13 cellular contexts compared by ENCODE assay signal in genomic region chr13:50543767-50544166, GRCh38.
DNase-seq lines count a peak whose midpoint lies in the region; ATAC-seq, FAIRE-seq and TF ChIP-seq lines count a peak whose summit lies in the region.
"Had no signal": no experiment of that assay in that cellular context is flagged by ENCODE, and none has a peak within 500 bp of the region (broad histone marks: within the 10 kb centered on the region; RNA-seq: fewer than 3 reads in every experiment).

No MANE protein-coding gene starts in this region.

- CTCF ChIA-PET in MCF 10A (lab: Yijun Ruan, JAX): no interaction called here

- no peak for FAIRE-seq in urothelium cell line (lab: Jason Lieb, UNC)
- FAIRE-seq: frontal cortex had no signal

- H3K36me3 Mint-ChIP-seq in MCF 10A (ENCODE audit: insufficient read depth, unreplicated experiment): no peaks in the 10 kb centered on the region

- H3K27me3 Mint-ChIP-seq in MCF 10A (ENCODE audit: insufficient read depth, unreplicated experiment): no peaks in the 10 kb centered on the region

- no peaks in the 10 kb centered on the region for H3K4me1 Mint-ChIP-seq in MCF 10A (ENCODE audit: insufficient read depth, unreplicated experiment)

- H3K4me1 ChIP-seq in breast epithelium (no peaks in the 10 kb centered on the region), left lung (no peaks in the 10 kb centered on the region), body of pancreas (no peaks in the 10 kb centered on the region)

- no TSS peak for BruUV-seq in MCF 10A (replicated peaks; lab: Mats Ljungman, UMichigan)

- 49 to 66% methylated on average over 6 of the region's 6 CpGs for WGBS in body of pancreas, 2 donors

- POLR2A ChIA-PET in MCF 10A (lab: Yijun Ruan, JAX): interaction anchor here (0.8 to 0.9 kb wide), 2 partner anchors 457 to 469 kb away, joined by 3 to 4 read pairs; no protein-coding TSS in a partner anchor

- H3K27ac ChIP-seq in breast epithelium: no peak overlapping the region
- no peak overlapping the region for H3K27ac ChIP-seq in left lung
- H3K27ac ChIP-seq in body of pancreas: no peak overlapping the region

- no peak overlapping the region for H3K4me3 Mint-ChIP-seq in MCF 10A (ENCODE audit: unreplicated experiment)
- H3K4me3 Mint-ChIP-seq: activated CD8-positive, alpha-beta T cell treated with anti-CD3 and anti-CD28 coated beads, Interleukin-2, amount 10 ng/mL, durations not matched to agents 7 days and 5 days had no signal

- H3K27ac Mint-ChIP-seq in MCF 10A (ENCODE audit: low read depth, unreplicated experiment): no peak overlapping the region
- H3K27ac Mint-ChIP-seq: activated CD8-positive, alpha-beta T cell treated with anti-CD3 and anti-CD28 coated beads, Interleukin-2, amount 10 ng/mL, durations not matched to agents 7 days and 5 days had no signal

- in situ Hi-C loops in astrocyte of the cerebellum (cut with HindIII; ENCODE audit: low sequenced_read_pairs): no loop called here

- intact Hi-C loops in MCF 10A (cut with micrococcal nuclease): no loop called here
- intact Hi-C loops in breast epithelium (cut with DNase I; ENCODE audit: low total_unique reads): no loop called here
- intact Hi-C loops in left lung (cut with DNase I): no loop called here
- intact Hi-C loops in body of pancreas (cut with DNase I): no loop called here

- H3K36me3 ChIP-seq in breast epithelium (no peaks in the 10 kb centered on the region), left lung (no peaks in the 10 kb centered on the region), body of pancreas (replicated peaks in 1 of 2; ENCODE audit: insufficient read depth in 1 of 2, low read depth in 2 of 2) (no peaks in the 10 kb centered on the region)

- DNase-seq in MCF 10A (ENCODE audit: unreplicated experiment) (peak; percentile 47), breast epithelium (ENCODE audit: low spot score in 2 of 2) (no peak), astrocyte of the cerebellum (ENCODE audit: low read depth) (peak; percentile 80), left lung (no peak), urothelium cell line (ENCODE audit: low spot score) (peak; percentile 23), hepatic stellate cell (ENCODE audit: low spot score) (no peak), body of pancreas (no peak), KG1 (lab: John Stamatoyannopoulos, UW) (no peak)
- DNase-seq: activated CD8-positive, alpha-beta T cell treated with anti-CD3 and anti-CD28 coated beads, Interleukin-2, amount 10 ng/mL, durations not matched to agents 7 days and 5 days; NCI-H774; stimulated activated naive CD8-positive, alpha-beta T cell treated with anti-CD3 and anti-CD28 coated beads, Interleukin-15, Interleukin-2, amounts not matched to agents 100 U/mL and 50 U/mL, for 24 hours; T-helper 1 cell had no signal

- H3K4me3 ChIP-seq in breast epithelium (no peak overlapping the region), astrocyte of the cerebellum (ENCODE audit: low read depth, low read length) (no peak overlapping the region), left lung (no peak overlapping the region), body of pancreas (no peak overlapping the region)

- TF ChIP-seq CTCF in MCF 10A (IDR thresholded peaks at IDR 0.05; ENCODE audit: unreplicated experiment): no peak
- TF ChIP-seq CTCF in breast epithelium (IDR thresholded peaks at IDR 0.05): no peak
- TF ChIP-seq CTCF in astrocyte of the cerebellum (IDR thresholded peaks at IDR 0.05; ENCODE audit: low read depth, low read length, missing control alignments): no peak
- no peak for TF ChIP-seq CTCF in left lung (IDR thresholded peaks at IDR 0.05)
- TF ChIP-seq CTCF in body of pancreas (IDR thresholded peaks at IDR 0.05): no peak

- ATAC-seq in left lung: peak; percentile 40
- no peak for ATAC-seq in body of pancreas
- ATAC-seq: activated CD8-positive, alpha-beta T cell treated with anti-CD3 and anti-CD28 coated beads, Interleukin-2, amount 10 ng/mL, durations not matched to agents 7 days and 5 days; stimulated activated naive CD8-positive, alpha-beta T cell treated with anti-CD3 and anti-CD28 coated beads, Interleukin-15, Interleukin-2, amounts not matched to agents 100 U/mL and 50 U/mL, for 24 hours had no signal

- H3K27me3 ChIP-seq in breast epithelium: no peaks in the 10 kb centered on the region
- no peaks in the 10 kb centered on the region for H3K27me3 ChIP-seq in left lung
- no peaks in the 10 kb centered on the region for H3K27me3 ChIP-seq in body of pancreas

- H3K9me3 ChIP-seq in breast epithelium: peaks cover 0 to 2% of the 10 kb centered on the region in 2 donors
- H3K9me3 ChIP-seq in left lung: no peaks in the 10 kb centered on the region
- no peaks in the 10 kb centered on the region for H3K9me3 ChIP-seq in body of pancreas

- H3K9me3 Mint-ChIP-seq in MCF 10A (ENCODE audit: unreplicated experiment): no peaks in the 10 kb centered on the region

- no peak for TF ChIP-seq POLR2A in breast epithelium (IDR thresholded peaks at IDR 0.05)
- TF ChIP-seq POLR2A in body of pancreas (IDR thresholded peaks at IDR 0.05): no peak

Comparison
In these comparisons a context has a peak if more than half of its experiments do, and no peak if none do; other contexts are left out.
1. DNase-seq: peak in MCF 10A (single experiment), astrocyte of the cerebellum (single experiment) and urothelium cell line (single experiment); none in breast epithelium (0 of 2), left lung (0 of 2), hepatic stellate cell (single experiment), body of pancreas (0 of 4) and KG1 (single experiment).